11 cellular contexts compared by ENCODE assay signal in genomic region chr14:99035268-99035667, GRCh38.
DNase-seq lines count a peak whose midpoint lies in the region; ATAC-seq, FAIRE-seq and TF ChIP-seq lines count a peak whose summit lies in the region.
"Had no signal": no experiment of that assay in that cellular context is flagged by ENCODE, and none has a peak within 500 bp of the region (broad histone marks: within the 10 kb centered on the region; RNA-seq: fewer than 3 reads in every experiment).

No MANE protein-coding gene starts in this region.

- H3K4me2 ChIP-seq in BLaER1, result peak overlapping the region; percentile 89

- peaks cover 5% of the 10 kb centered on the region for H3K27me3 Mint-ChIP-seq in activated T-helper 2 cell treated with anti-CD3 and anti-CD28 coated beads, Interferon-gamma antibody, Interleukin-2, Interleukin-4, amounts not matched to agents 10 μg/mL and 5 μg/mL and 100 μg/mL, durations not matched to agents 14 hours and 24 hours and 36 hours (ENCODE audit: low read depth)

- H3K4me1 Mint-ChIP-seq in activated T-helper 2 cell treated with anti-CD3 and anti-CD28 coated beads, Interferon-gamma antibody, Interleukin-2, Interleukin-4, amounts not matched to agents 10 μg/mL and 5 μg/mL and 100 μg/mL, durations not matched to agents 14 hours and 24 hours and 36 hours (ENCODE audit: low read depth), result no peaks in the 10 kb centered on the region

- TF ChIP-seq CTCF in Peyer's patch (IDR thresholded peaks at IDR 0.05), result no peak
- TF ChIP-seq CTCF in foreskin keratinocyte (conservative IDR thresholded peaks at IDR 0.05), result no peak
- TF ChIP-seq CTCF in pancreas (IDR thresholded peaks at IDR 0.05), result no peak

- no peak for TF ChIP-seq POLR2A in Peyer's patch (IDR thresholded peaks at IDR 0.05)

- H3K9ac ChIP-seq in BLaER1, result no peak overlapping the region

- H3K4me1 ChIP-seq in BLaER1 (peaks cover 58% of the 10 kb centered on the region), Peyer's patch (peaks cover 0 to 6% (median 0%) of the 10 kb centered on the region in 4 donors), foreskin keratinocyte (peaks cover 3% of the 10 kb centered on the region), pancreas (no peaks in the 10 kb centered on the region)

- 52 to 66% methylated on average over 4 of the region's 4 CpGs for WGBS in pancreas, 2 donors

- intact Hi-C loops in pancreas (cut with DNase I), result no loop called here
- intact Hi-C loops in activated T-helper 2 cell treated with anti-CD3 and anti-CD28 coated beads, Interferon-gamma antibody, Interleukin-2, Interleukin-4, amounts not matched to agents 10 μg/mL and 5 μg/mL and 100 μg/mL, durations not matched to agents 14 hours and 24 hours and 36 hours (cut with micrococcal nuclease), result no loop called here

- no peaks in the 10 kb centered on the region for H3K9me3 Mint-ChIP-seq in activated T-helper 2 cell treated with anti-CD3 and anti-CD28 coated beads, Interferon-gamma antibody, Interleukin-2, Interleukin-4, amounts not matched to agents 10 μg/mL and 5 μg/mL and 100 μg/mL, durations not matched to agents 14 hours and 24 hours and 36 hours

- peaks cover 21% of the 10 kb centered on the region for H3K9me3 ChIP-seq in BLaER1
- H3K9me3 ChIP-seq in Peyer's patch, result no peaks in the 10 kb centered on the region
- no peaks in the 10 kb centered on the region for H3K9me3 ChIP-seq in pancreas

- H3K27me3 ChIP-seq in BLaER1 (no peaks in the 10 kb centered on the region), Peyer's patch (no peaks in the 10 kb centered on the region), foreskin keratinocyte (no peaks in the 10 kb centered on the region), pancreas (no peaks in the 10 kb centered on the region)

- no peak overlapping the region for H3K4me3 Mint-ChIP-seq in activated T-helper 2 cell treated with anti-CD3 and anti-CD28 coated beads, Interferon-gamma antibody, Interleukin-2, Interleukin-4, amounts not matched to agents 10 μg/mL and 5 μg/mL and 100 μg/mL, durations not matched to agents 14 hours and 24 hours and 36 hours (ENCODE audit: low read depth)

- H3K36me3 Mint-ChIP-seq in activated T-helper 2 cell treated with anti-CD3 and anti-CD28 coated beads, Interferon-gamma antibody, Interleukin-2, Interleukin-4, amounts not matched to agents 10 μg/mL and 5 μg/mL and 100 μg/mL, durations not matched to agents 14 hours and 24 hours and 36 hours (ENCODE audit: low read depth), result no peaks in the 10 kb centered on the region

- ATAC-seq in foreskin keratinocyte (peak; percentile 18), pancreas (peak in 3 of 4 donors; percentile 58 to 73 (median 69))

- H4K20me1 ChIP-seq in BLaER1, result no peaks in the 10 kb centered on the region

- H3K36me3 ChIP-seq in BLaER1, result no peaks in the 10 kb centered on the region
- H3K36me3 ChIP-seq in Peyer's patch, result no peaks in the 10 kb centered on the region
- H3K36me3 ChIP-seq in pancreas, result no peaks in the 10 kb centered on the region

- H3K4me3 ChIP-seq in BLaER1, result no peak overlapping the region
- H3K4me3 ChIP-seq in Peyer's patch, result no peak overlapping the region
- H3K4me3 ChIP-seq in pancreas, result no peak overlapping the region

- no peak for FAIRE-seq in pancreas (lab: Jason Lieb, UNC)

- DNase-seq in Peyer's patch (peak in 1 of 3 donors; percentile 54), foreskin keratinocyte (peak; percentile 32 to 45), pancreas (peak in 2 of 6 donors; percentile 22 to 45), NCI-H82 treated with DMSO at 0.1 percent for 48 hours (lab: John Stamatoyannopoulos, UW; ENCODE audit: unreplicated experiment) (no peak), NCI-H524 (lab: John Stamatoyannopoulos, UW) (no peak)
- DNase-seq in activated T-helper 2 cell treated with anti-CD3 and anti-CD28 coated beads, Interferon-gamma antibody, Interleukin-2, Interleukin-4, amounts not matched to agents 10 μg/mL and 5 μg/mL and 100 μg/mL, durations not matched to agents 14 hours and 24 hours and 36 hours (ENCODE audit: low spot score), result no peak
- no peak for DNase-seq in stimulated activated CD4-positive, alpha-beta T cell treated with anti-CD3 and anti-CD28 coated beads, Interleukin-4, amount 100 ng/mL, for 24 hours
- DNase-seq: COR-L47; NCI-H2171 treated with DMSO at 0.1 percent for 48 hours; stimulated activated CD4-positive, alpha-beta T cell treated with anti-CD3 and anti-CD28 coated beads, Interleukin-2, amount 100 ng/mL, for 24 hours had no signal

- no peak overlapping the region for H3K27ac Mint-ChIP-seq in activated T-helper 2 cell treated with anti-CD3 and anti-CD28 coated beads, Interferon-gamma antibody, Interleukin-2, Interleukin-4, amounts not matched to agents 10 μg/mL and 5 μg/mL and 100 μg/mL, durations not matched to agents 14 hours and 24 hours and 36 hours

- peak overlapping the region; percentile 31; the same call in 1 of the 2 replicates for H3K27ac ChIP-seq in BLaER1
- peak overlapping the region in 3 of 4 donors; percentile 60 to 61 (median 60) for H3K27ac ChIP-seq in Peyer's patch
- H3K27ac ChIP-seq in foreskin keratinocyte, result no peak overlapping the region
- no peak overlapping the region for H3K27ac ChIP-seq in pancreas

Comparison
In these comparisons a context has a peak if more than half of its experiments do, and no peak if none do; other contexts are left out.
1. H3K27ac ChIP-seq: peak in BLaER1 (single experiment) and Peyer's patch (3 of 4); none in foreskin keratinocyte (single experiment) and pancreas (0 of 4).
2. DNase-seq: peak in foreskin keratinocyte (2 of 2); none in activated T-helper 2 cell treated with anti-CD3 and anti-CD28 coated beads, Interferon-gamma antibody, Interleukin-2, Interleukin-4, amounts not matched to agents 10 μg/mL and 5 μg/mL and 100 μg/mL, durations not matched to agents 14 hours and 24 hours and 36 hours (single experiment), stimulated activated CD4-positive, alpha-beta T cell treated with anti-CD3 and anti-CD28 coated beads, Interleukin-4, amount 100 ng/mL, for 24 hours (single experiment), NCI-H82 treated with DMSO at 0.1 percent for 48 hours (single experiment) and NCI-H524 (0 of 2).